Comparison of ENCODE assay signal across 1 cellular context in genomic region chr9:26324787-26325186, GRCh38.
TF ChIP-seq lines count a peak whose summit lies in the region.

No MANE protein-coding gene starts in this region.

TF ChIP-seq in GM23338, 12 proteins besides CTCF, POLR2A, EP300 and RAD21 (continued from another document):
- no peak for TF ChIP-seq ZNF462 (CRISPR knock-in tag; IDR thresholded peaks at IDR 0.05)
- TF ChIP-seq ZNF114 (CRISPR knock-in tag; IDR thresholded peaks at IDR 0.05), result no peak
